In genomic region chr5:139454568-139455290, GRCh38 we compare ENCODE assay signal across 1 cellular context.
TF ChIP-seq lines count a peak whose summit lies in the region.

No MANE protein-coding gene starts in this region.

TF ChIP-seq in A549, 52 proteins besides CTCF, POLR2A, EP300 and RAD21:
- TF ChIP-seq NFE2L2 (conservative IDR thresholded peaks at IDR 0.05; ENCODE audit: low read length), result no peak
- no peak for TF ChIP-seq HES2 (IDR thresholded peaks at IDR 0.05)
- no peak for TF ChIP-seq HOXA7 (CRISPR knock-in tag; IDR thresholded peaks at IDR 0.05)
- TF ChIP-seq, protein P1, sequence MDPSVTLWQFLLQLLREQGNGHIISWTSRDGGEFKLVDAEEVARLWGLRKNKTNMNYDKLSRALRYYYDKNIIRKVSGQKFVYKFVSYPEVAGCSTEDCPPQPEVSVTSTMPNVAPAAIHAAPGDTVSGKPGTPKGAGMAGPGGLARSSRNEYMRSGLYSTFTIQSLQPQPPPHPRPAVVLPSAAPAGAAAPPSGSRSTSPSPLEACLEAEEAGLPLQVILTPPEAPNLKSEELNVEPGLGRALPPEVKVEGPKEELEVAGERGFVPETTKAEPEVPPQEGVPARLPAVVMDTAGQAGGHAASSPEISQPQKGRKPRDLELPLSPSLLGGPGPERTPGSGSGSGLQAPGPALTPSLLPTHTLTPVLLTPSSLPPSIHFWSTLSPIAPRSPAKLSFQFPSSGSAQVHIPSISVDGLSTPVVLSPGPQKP (IDR thresholded peaks at IDR 0.05; ENCODE audit: low read depth, low read length), result no peak
- TF ChIP-seq KDM5A (IDR thresholded peaks at IDR 0.05), result no peak
- no peak for TF ChIP-seq HDAC2 (IDR thresholded peaks at IDR 0.05)
- no peak for TF ChIP-seq JUN (IDR thresholded peaks at IDR 0.05)
- TF ChIP-seq SREBF2 (IDR thresholded peaks at IDR 0.05), result no peak
- TF ChIP-seq ZSCAN20 (CRISPR knock-in tag; IDR thresholded peaks at IDR 0.05), result no peak
- TF ChIP-seq FOSB (CRISPR knock-in tag; IDR thresholded peaks at IDR 0.05), result no peak
- TF ChIP-seq ZFP36 (IDR thresholded peaks at IDR 0.05; ENCODE audit: borderline replicate concordance, partially characterized antibody), result no peak
- no peak for TF ChIP-seq MYC (IDR thresholded peaks at IDR 0.05; ENCODE audit: borderline replicate concordance, low read length)
- no peak for TF ChIP-seq PHF8 (IDR thresholded peaks at IDR 0.05; ENCODE audit: borderline replicate concordance, low read depth)
- TF ChIP-seq RARB (CRISPR knock-in tag; IDR thresholded peaks at IDR 0.05), result no peak
- no peak for TF ChIP-seq EHMT2 (IDR thresholded peaks at IDR 0.05; ENCODE audit: low read depth)
- TF ChIP-seq CHD4 (IDR thresholded peaks at IDR 0.05; ENCODE audit: borderline replicate concordance), result no peak
